Comparison of ENCODE assay signal across 8 cellular contexts in the genomic region with DNA sequence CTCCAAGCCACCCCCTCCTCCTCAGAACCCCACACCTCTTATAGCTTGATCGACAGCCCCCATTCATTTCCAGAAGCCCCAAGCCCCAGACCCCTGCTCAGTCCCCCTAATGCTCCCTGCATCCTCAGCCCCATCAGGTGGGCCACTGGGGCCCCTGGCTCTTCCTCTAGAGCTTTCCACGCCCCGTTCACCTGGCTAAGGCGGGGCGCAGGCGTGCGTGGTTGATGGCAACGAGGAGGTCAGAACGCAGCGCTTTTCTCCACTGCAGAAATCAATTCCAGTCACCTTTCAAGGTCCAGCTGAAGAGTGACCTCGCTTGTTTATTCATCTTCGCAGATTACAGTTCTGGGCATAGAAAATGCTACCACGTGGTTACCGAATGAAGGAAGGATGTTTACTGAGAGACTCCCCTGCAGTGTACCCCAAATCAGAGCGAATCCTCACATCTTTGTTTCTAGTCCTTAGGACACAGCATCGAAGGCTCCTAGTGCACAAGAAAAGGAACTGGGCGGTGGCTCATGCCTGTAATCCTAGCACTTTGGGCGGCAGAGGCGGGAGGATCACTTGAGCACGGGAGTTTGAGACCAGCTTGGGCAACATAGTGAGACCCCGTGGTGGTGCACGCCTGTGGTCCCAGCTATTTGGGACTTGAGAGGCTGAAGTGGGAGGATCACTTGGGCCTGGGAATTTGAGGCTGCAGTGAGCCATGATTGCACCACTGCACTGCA. TPM values are rescaled to one million over a fixed set of nuclear protein-coding genes. Genes with fewer than 3 reads are reported as not detected.
A peak's percentile ranks its signal among the peaks of the same experiment; 100 is the strongest.
DNase-seq lines count a peak whose midpoint lies in the region; ATAC-seq and TF ChIP-seq lines count a peak whose summit lies in the region.

No MANE protein-coding gene starts in this region.

- H3K9me3 ChIP-seq in A673 (ENCODE audit: low read depth, low read length, poor library complexity, severe bottlenecking) (no peaks in the 10 kb centered on the region), GM23248 (ENCODE audit: low read depth) (no peaks in the 10 kb centered on the region), mesenchymal stem cell (ENCODE audit: control insufficient read depth, low read length) (no peaks in the 10 kb centered on the region)

- 48 to 54% methylated on average over 22 of the region's 22 CpGs for WGBS in GM23248 (ENCODE audit: low coverage in 1 of 2, low lambda C conversion rate in 2 of 2, missing lambda C conversion rate in 2 of 2), 2 experiments
- 84% methylated on average over 19 of the region's 22 CpGs for WGBS in mesenchymal stem cell

- no peaks in the 10 kb centered on the region for H3K36me3 ChIP-seq in A673 (ENCODE audit: insufficient read depth, low read length, poor library complexity, severe bottlenecking)
- H3K36me3 ChIP-seq in GM23248 (ENCODE audit: low read depth) = no peaks in the 10 kb centered on the region
- H3K36me3 ChIP-seq in mesenchymal stem cell (ENCODE audit: control insufficient read depth in 1 of 2, insufficient read depth in 2 of 2, low read depth in 1 of 2, low read length in 2 of 2) = peaks cover 0 to 8% of the 10 kb centered on the region in 2 experiments

- H3K14ac ChIP-seq in mesenchymal stem cell (ENCODE audit: low read length in 2 of 2) = no peak overlapping the region

- no peak overlapping the region for H3K18ac ChIP-seq in mesenchymal stem cell (ENCODE audit: low read depth in 1 of 2, low read length in 2 of 2)

- no peak for DNase-seq in A673 (ENCODE audit: low spot score)
- DNase-seq in GM23248 = no peak
- no peak for DNase-seq in activated naive CD4-positive, alpha-beta T cell treated with anti-CD3 and anti-CD28 coated beads, Interleukin-2, amount 50 U/mL, for 72 hours (ENCODE audit: low spot score in 2 of 2)
- DNase-seq in mesenchymal stem cell = no peak
- DNase-seq in NCI-H226 = no peak
- DNase-seq in hypothalamus (lab: John Stamatoyannopoulos, UW) = no peak
- DNase-seq in glomerular visceral epithelial cell (ENCODE audit: extremely low spot score) = no peak

- no peaks in the 10 kb centered on the region for H3K9me2 ChIP-seq in GM23248 (ENCODE audit: insufficient read depth)

- H3K4ac ChIP-seq in mesenchymal stem cell (ENCODE audit: low read depth in 1 of 2, low read length in 2 of 2) = no peak overlapping the region

- H4K20me1 ChIP-seq in GM23248 (ENCODE audit: insufficient read depth) = no peaks in the 10 kb centered on the region

- H3K23ac ChIP-seq in mesenchymal stem cell (ENCODE audit: low read length in 2 of 2) = no peak overlapping the region

- H3K79me1 ChIP-seq in mesenchymal stem cell (replicated peaks; ENCODE audit: low read length, poor library complexity, severe bottlenecking) = peaks cover 1% of the 10 kb centered on the region

- no peak overlapping the region for H2BK15ac ChIP-seq in mesenchymal stem cell (ENCODE audit: low read depth, poor library complexity, severe bottlenecking)

- H3K4me1 ChIP-seq in A673 (ENCODE audit: insufficient read depth, low read length, poor library complexity, severe bottlenecking) (peaks cover 7% of the 10 kb centered on the region), GM23248 (ENCODE audit: insufficient read depth) (no peaks in the 10 kb centered on the region), mesenchymal stem cell (ENCODE audit: control insufficient read depth, insufficient read depth, low read depth, low read length) (peaks cover 10% of the 10 kb centered on the region)

- H2BK12ac ChIP-seq in mesenchymal stem cell (ENCODE audit: low read length in 2 of 2) = no peak overlapping the region

- BruUV-seq in A673 (replicated peaks; lab: Mats Ljungman, UMichigan) = no TSS peak

- in situ Hi-C loops in GM23248 (cut with MboI) = no loop called here

- no peak overlapping the region for H2BK5ac ChIP-seq in mesenchymal stem cell (ENCODE audit: low read depth, low read length, poor library complexity, severe bottlenecking)

- H3K36me3 Mint-ChIP-seq in activated naive CD4-positive, alpha-beta T cell treated with anti-CD3 and anti-CD28 coated beads, Interleukin-2, amount 50 U/mL, for 72 hours = peaks cover 8 to 12% of the 10 kb centered on the region in 2 donors

- H3K9me3 Mint-ChIP-seq in activated naive CD4-positive, alpha-beta T cell treated with anti-CD3 and anti-CD28 coated beads, Interleukin-2, amount 50 U/mL, for 72 hours = no peaks in the 10 kb centered on the region

- peak overlapping the region; percentile 85 for H3K4me2 ChIP-seq in GM23248 (ENCODE audit: unreplicated experiment)
- peak overlapping the region; percentile 82 for H3K4me2 ChIP-seq in mesenchymal stem cell (ENCODE audit: low read length, poor library complexity, severe bottlenecking)

- no peak overlapping the region for H2AK5ac ChIP-seq in mesenchymal stem cell (ENCODE audit: low read length, severe bottlenecking)

- POLR2A ChIA-PET in A673 (lab: Charles Lee; ENCODE audit: low non-redundant PET) = no interaction called here

- TF ChIP-seq CTCF in A673 (conservative IDR thresholded peaks at IDR 0.05; ENCODE audit: low read depth, low read length) = no peak

- peak overlapping the region; percentile 89 to 97 for H3K27ac Mint-ChIP-seq in activated naive CD4-positive, alpha-beta T cell treated with anti-CD3 and anti-CD28 coated beads, Interleukin-2, amount 50 U/mL, for 72 hours

- H3K27me3 ChIP-seq in A673 (replicated peaks; ENCODE audit: insufficient read depth, low read depth, low read length, poor library complexity) = no peaks in the 10 kb centered on the region
- H3K27me3 ChIP-seq in GM23248 (replicated peaks; ENCODE audit: insufficient read depth) = no peaks in the 10 kb centered on the region
- no peaks in the 10 kb centered on the region for H3K27me3 ChIP-seq in mesenchymal stem cell (ENCODE audit: control insufficient read depth in 1 of 2, insufficient read depth in 1 of 2, low read length in 2 of 2)

- H4K91ac ChIP-seq in mesenchymal stem cell (ENCODE audit: low read length) = no peak overlapping the region

- intact Hi-C loops in A673 (cut with micrococcal nuclease; ENCODE audit: unreplicated experiment) = no loop called here

- CTCF ChIA-PET in A673 (lab: Charles Lee) = no interaction called here

- H3K4me3 ChIP-seq in A673 (ENCODE audit: low read depth, low read length, poor library complexity, severe bottlenecking) (peak overlapping the region; percentile 58), GM23248 (peak overlapping the region; percentile 66), mesenchymal stem cell (ENCODE audit: insufficient read depth in 1 of 2, low read depth in 1 of 2, low read length in 2 of 2) (peak overlapping the region; percentile 4 to 81)

- H2AFZ ChIP-seq in GM23248 (peak overlapping the region; percentile 65), mesenchymal stem cell (ENCODE audit: low read depth, low read length) (no peak overlapping the region)

- no peak overlapping the region for H3K27ac ChIP-seq in A673 (ENCODE audit: low read depth, low read length, poor library complexity, severe bottlenecking)
- H3K27ac ChIP-seq in GM23248 = no peak overlapping the region
- no peak overlapping the region for H3K27ac ChIP-seq in mesenchymal stem cell (ENCODE audit: low read length, poor library complexity, severe bottlenecking)

- no peak overlapping the region for H2BK120ac ChIP-seq in mesenchymal stem cell (ENCODE audit: low read depth, low read length)

- no peaks in the 10 kb centered on the region for H3F3A ChIP-seq in GM23248 (ENCODE audit: insufficient read depth)

- no peak overlapping the region for H4K8ac ChIP-seq in mesenchymal stem cell (ENCODE audit: low read length)

- no peaks in the 10 kb centered on the region for H3K79me2 ChIP-seq in GM23248 (ENCODE audit: insufficient read depth)

- ATAC-seq in activated naive CD4-positive, alpha-beta T cell treated with anti-CD3 and anti-CD28 coated beads, Interleukin-2, amount 50 U/mL, for 72 hours = no peak
- no peak for ATAC-seq in HG03571 (IDR thresholded peaks at IDR 0.05; ENCODE audit: unreplicated experiment)

- H3K9ac ChIP-seq in GM23248 (no peak overlapping the region), mesenchymal stem cell (ENCODE audit: low read length) (peak overlapping the region; percentile 38)

RNA-seq across cellular contexts. Expression of gene PBX4, which starts 0.8 kb away (rescaled TPM):
- total RNA-seq in A673 (2021) = 3.1 and 4.6 TPM in 2 replicates
- 0.32 TPM in 1 of 2 replicates, not detected in the other for total RNA-seq in GM23248 (2014; rRNA removed; shearing (Covaris generic))
- 0.63 and 0.71 TPM in 2 replicates for polyA plus RNA-seq in GM23248 (2016; fragmentation: Nextera tagmentation; extraction: Ambion mirVana)
- 10 to 100 TPM; 27.6 to 37.3 TPM for total RNA-seq in activated naive CD4-positive, alpha-beta T cell treated with anti-CD3 and anti-CD28 coated beads, Interleukin-2, amount 50 U/mL, for 72 hours
- 1.1 TPM for polyA plus RNA-seq in mesenchymal stem cell (2013, experiment 1 of 2)
- polyA plus RNA-seq in mesenchymal stem cell (2013, experiment 2 of 2) = 0.71 TPM

RNA-seq across cellular contexts. Expression of gene LPAR2, which starts 8.7 kb away (rescaled TPM):
- total RNA-seq in A673 (2021) = 17.2 and 20.6 TPM in 2 replicates
- 0.13 and 1.8 TPM in 2 replicates for total RNA-seq in GM23248 (2014; rRNA removed; shearing (Covaris generic))
- polyA plus RNA-seq in GM23248 (2016; fragmentation: Nextera tagmentation; extraction: Ambion mirVana) = 0.72 and 1.3 TPM in 2 replicates
- 100 to 1,000 TPM in 1 of 2 donors, 10 to 100 TPM in 1; 35.4 to 122 TPM for total RNA-seq in activated naive CD4-positive, alpha-beta T cell treated with anti-CD3 and anti-CD28 coated beads, Interleukin-2, amount 50 U/mL, for 72 hours
- polyA plus RNA-seq in mesenchymal stem cell (2013, experiment 1 of 2) = 4.7 TPM
- 4.4 TPM for polyA plus RNA-seq in mesenchymal stem cell (2013, experiment 2 of 2)

RNA-seq across cellular contexts. Expression of gene GMIP, which starts 24.2 kb away (rescaled TPM):
- 9.0 and 10.9 TPM in 2 replicates for total RNA-seq in A673 (2021)
- 2.9 and 5.0 TPM in 2 replicates for total RNA-seq in GM23248 (2014; rRNA removed; shearing (Covaris generic))
- polyA plus RNA-seq in GM23248 (2016; fragmentation: Nextera tagmentation; extraction: Ambion mirVana) = 3.0 and 3.1 TPM in 2 replicates
- 100 to 1,000 TPM in 1 of 2 donors, 10 to 100 TPM in 1; 69.7 to 106 TPM for total RNA-seq in activated naive CD4-positive, alpha-beta T cell treated with anti-CD3 and anti-CD28 coated beads, Interleukin-2, amount 50 U/mL, for 72 hours
- polyA plus RNA-seq in mesenchymal stem cell (2013, experiment 1 of 2) = 10.7 TPM
- polyA plus RNA-seq in mesenchymal stem cell (2013, experiment 2 of 2) = 9.9 TPM

RNA-seq across cellular contexts. Expression of gene ATP13A1, which starts 44.2 kb away (rescaled TPM):
- total RNA-seq in A673 (2021) = 88.1 and 94.4 TPM in 2 replicates
- total RNA-seq in GM23248 (2014; rRNA removed; shearing (Covaris generic)) = 86.6 and 101 TPM in 2 replicates
- 42.3 TPM in 2 replicates for polyA plus RNA-seq in GM23248 (2016; fragmentation: Nextera tagmentation; extraction: Ambion mirVana)
- 10 to 100 TPM; 35.6 to 83.0 TPM for total RNA-seq in activated naive CD4-positive, alpha-beta T cell treated with anti-CD3 and anti-CD28 coated beads, Interleukin-2, amount 50 U/mL, for 72 hours
- 30.7 TPM for polyA plus RNA-seq in mesenchymal stem cell (2013, experiment 1 of 2)
- 29.8 TPM for polyA plus RNA-seq in mesenchymal stem cell (2013, experiment 2 of 2)

RNA-seq across cellular contexts. Expression of gene ZNF101, which starts 49.4 kb away (rescaled TPM):
- 14.5 and 17.7 TPM in 2 replicates for total RNA-seq in A673 (2021)
- total RNA-seq in GM23248 (2014; rRNA removed; shearing (Covaris generic)) = 3.7 and 11.4 TPM in 2 replicates
- polyA plus RNA-seq in GM23248 (2016; fragmentation: Nextera tagmentation; extraction: Ambion mirVana) = 3.7 and 4.5 TPM in 2 replicates
- total RNA-seq in activated naive CD4-positive, alpha-beta T cell treated with anti-CD3 and anti-CD28 coated beads, Interleukin-2, amount 50 U/mL, for 72 hours = 10 to 100 TPM; 66.9 to 79.6 TPM
- 5.0 TPM for polyA plus RNA-seq in mesenchymal stem cell (2013, experiment 1 of 2)
- polyA plus RNA-seq in mesenchymal stem cell (2013, experiment 2 of 2) = 5.0 TPM
